In genomic region chr3:127438951-127439350, GRCh38 we compare ENCODE assay signal across 21 cellular contexts.
"Had no signal": no experiment of that assay in that cellular context is flagged by ENCODE, and none has a peak within 500 bp of the region (broad histone marks: within the 10 kb centered on the region; RNA-seq: fewer than 3 reads in every experiment).

No MANE protein-coding gene starts in this region.

- H3K4me3 Mint-ChIP-seq: activated T-helper 1 cell treated with anti-CD3 and anti-CD28 coated beads, Interleukin-12 subunit alpha, Interleukin-12 subunit beta, Interleukin-2, Interleukin-4 antibody, amounts not matched to agents 30 ng/mL and 10 ng/mL and 1 ng/mL, durations not matched to agents 14 hours and 24 hours and 36 hours; brain; naive B cell; stimulated activated naive CD8-positive, alpha-beta T cell treated with anti-CD3 and anti-CD28 coated beads, Interleukin-15, Interleukin-2, amounts not matched to agents 100 ng/mL and 50 ng/mL, for 24 hours; T-cell had no signal

- H3K4me3 ChIP-seq: dorsolateral prefrontal cortex, gastroesophageal sphincter, mucosa of descending colon, tibial nerve had no signal

- H3K4me1 ChIP-seq: gastroesophageal sphincter, tibial nerve had no signal

- H3K4me1 Mint-ChIP-seq: brain, naive B cell, T-cell had no signal

- H3K36me3 ChIP-seq: gastroesophageal sphincter, tibial nerve had no signal

- H3K9me3 ChIP-seq: gastroesophageal sphincter, mucosa of descending colon, tibial nerve had no signal

- DNase-seq: activated CD4-positive, alpha-beta T cell treated with anti-CD3 and anti-CD28 coated beads for 1 hour; activated CD4-positive, alpha-beta T cell treated with anti-CD3 and anti-CD28 coated beads, Interleukin-2, amount 50 U/mL, for 1 hour; activated gamma-delta T cell; aorta; central memory CD4-positive, alpha-beta T cell; hypothalamus; left cardiac atrium; mesenchymal stem cell; mucosa of descending colon; naive B cell; retina; stimulated activated CD4-positive, alpha-beta T cell treated with anti-CD3 and anti-CD28 coated beads, Interleukin-4, amount 100 ng/mL, for 24 hours had no signal

- H3K27me3 ChIP-seq: dorsolateral prefrontal cortex, gastroesophageal sphincter, tibial nerve had no signal

- ATAC-seq: activated naive CD4-positive, alpha-beta T cell treated with anti-CD3 and anti-CD28 coated beads, Interleukin-2, amount 50 U/mL, for 72 hours; gastroesophageal sphincter; left cardiac atrium; mucosa of descending colon; T-cell had no signal

- H3K9me3 Mint-ChIP-seq: activated naive CD4-positive, alpha-beta T cell treated with anti-CD3 and anti-CD28 coated beads, Interleukin-2, amount 50 U/mL, for 72 hours; activated T-helper 1 cell treated with anti-CD3 and anti-CD28 coated beads, Interleukin-12 subunit alpha, Interleukin-12 subunit beta, Interleukin-2, Interleukin-4 antibody, amounts not matched to agents 30 ng/mL and 10 ng/mL and 1 ng/mL, durations not matched to agents 14 hours and 24 hours and 36 hours; brain; naive B cell; stimulated activated naive CD8-positive, alpha-beta T cell treated with anti-CD3 and anti-CD28 coated beads, Interleukin-15, Interleukin-2, amounts not matched to agents 100 ng/mL and 50 ng/mL, for 24 hours; T-cell had no signal

- H3K27ac Mint-ChIP-seq: activated naive CD4-positive, alpha-beta T cell treated with anti-CD3 and anti-CD28 coated beads, Interleukin-2, amount 50 U/mL, for 72 hours; activated T-helper 1 cell treated with anti-CD3 and anti-CD28 coated beads, Interleukin-12 subunit alpha, Interleukin-12 subunit beta, Interleukin-2, Interleukin-4 antibody, amounts not matched to agents 30 ng/mL and 10 ng/mL and 1 ng/mL, durations not matched to agents 14 hours and 24 hours and 36 hours; brain; progenitor cell of endocrine pancreas; stimulated activated naive CD8-positive, alpha-beta T cell treated with anti-CD3 and anti-CD28 coated beads, Interleukin-15, Interleukin-2, amounts not matched to agents 100 ng/mL and 50 ng/mL, for 24 hours; T-cell had no signal

- H3K27ac ChIP-seq: dorsolateral prefrontal cortex, gastroesophageal sphincter, tibial nerve had no signal

- H3K36me3 Mint-ChIP-seq: activated naive CD4-positive, alpha-beta T cell treated with anti-CD3 and anti-CD28 coated beads, Interleukin-2, amount 50 U/mL, for 72 hours; brain; naive B cell; T-cell had no signal
